35 cellular contexts compared by ENCODE assay signal in genomic region chrX:135170468-135170867, GRCh38. TPM values are rescaled to one million over a fixed set of nuclear protein-coding genes. Genes with fewer than 3 reads are reported as not detected.
"Had no signal": no experiment of that assay in that cellular context is flagged by ENCODE, and none has a peak within 500 bp of the region (broad histone marks: within the 10 kb centered on the region; RNA-seq: fewer than 3 reads in every experiment).

No MANE protein-coding gene starts in this region.

- DNase-seq: Kasumi-1, MG63, MM.1S, MV-4-11, NCI-H1048, NCI-H1092, NCI-H1092 treated with DMSO at 0.1 percent for 48 hours, NCI-H1105, NCI-H1105 treated with DMSO at 0.1 percent for 48 hours, NCI-H1417, NCI-H1417 treated with DMSO at 0.1 percent for 48 hours, NCI-H1436, NCI-H1436 treated with DMSO at 0.1 percent for 48 hours, NCI-H1694, NCI-H1694 treated with DMSO at 0.1 percent for 48 hours, NCI-H187, NCI-H187 treated with DMSO at 0.1 percent for 48 hours, NCI-H1930, NCI-H2029, NCI-H2029 treated with DMSO at 0.1 percent for 48 hours, NCI-H2081, NCI-H2081 treated with DMSO at 0.1 percent for 48 hours, NCI-H2107, NCI-H2171, NCI-H2171 treated with DMSO at 0.1 percent for 48 hours, NCI-H226, NCI-H345, NCI-H510A, NCI-H510A treated with DMSO at 0.1 percent for 48 hours, NCI-H524, NCI-H524 treated with DMSO at 0.1 percent for 48 hours had no signal

- H3K4me3 ChIP-seq: MG63 had no signal

- H3K27me3 ChIP-seq: MG63 had no signal

- H3K9me3 ChIP-seq: MG63 had no signal

- H3K36me3 ChIP-seq: MG63 had no signal

RNA-seq across cellular contexts. Expression of gene CT55, which starts 0.7 kb away (rescaled TPM):
- total RNA-seq: LHCN-M2, MCF 10A, NCI-H460 had no signal

RNA-seq across cellular contexts. Expression of gene ETDB, which starts 50.1 kb away (rescaled TPM):
- total RNA-seq: LHCN-M2, M059J, MCF 10A, NCI-H460 had no signal
